1 cellular context compared by ENCODE assay signal in the genomic region with DNA sequence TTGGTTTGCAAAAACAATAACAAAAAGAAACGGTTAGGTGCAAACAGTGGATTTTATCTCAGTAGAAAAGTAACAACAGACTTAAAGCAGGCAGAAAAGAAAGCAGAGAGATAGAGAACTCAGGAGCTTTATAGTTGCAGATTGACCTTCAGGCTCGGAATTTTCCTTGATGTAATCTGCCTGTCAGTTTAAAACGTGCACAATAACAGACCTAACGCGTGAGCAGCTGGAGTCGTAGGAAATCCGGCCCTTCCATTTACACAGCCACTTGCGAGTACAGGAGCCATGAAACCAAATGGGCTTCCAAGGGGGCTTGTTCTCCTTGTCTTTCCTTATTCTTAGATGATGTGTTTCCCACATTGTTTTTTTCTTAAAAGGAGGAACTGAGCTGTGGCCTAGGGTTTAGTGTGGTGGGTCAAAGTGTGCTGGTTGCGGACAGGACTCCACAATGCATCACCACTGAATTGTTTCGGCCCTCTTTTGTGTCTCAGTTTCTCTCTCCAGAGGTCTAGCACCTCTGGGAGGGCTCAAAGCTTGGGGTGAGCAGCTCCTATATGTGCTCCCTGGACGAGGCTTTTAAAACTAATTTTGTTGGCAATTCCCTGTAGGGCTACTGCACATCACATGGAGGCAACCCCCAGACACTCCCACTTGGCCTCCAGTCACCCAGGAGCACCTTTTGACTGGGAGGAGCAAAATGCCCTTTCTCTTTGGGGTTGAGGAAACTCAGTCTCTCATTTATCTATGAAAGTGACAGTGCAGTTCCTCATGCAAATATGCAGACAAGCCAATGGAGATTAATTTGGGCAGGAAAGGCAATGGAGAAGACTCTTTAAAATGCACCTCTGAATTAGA.
TF ChIP-seq lines count a peak whose summit lies in the region.

No MANE protein-coding gene starts in this region.

TF ChIP-seq in WTC11, 78 proteins besides CTCF, POLR2A, EP300 and RAD21 (continued from another document):
- no peak for TF ChIP-seq FOXJ3 (CRISPR knock-in tag; IDR thresholded peaks at IDR 0.05; ENCODE audit: borderline replicate concordance)
- TF ChIP-seq CBFB (CRISPR knock-in tag; IDR thresholded peaks at IDR 0.05; ENCODE audit: low read depth): no peak
- TF ChIP-seq GABPB1 (CRISPR knock-in tag; IDR thresholded peaks at IDR 0.05): no peak
- no peak for TF ChIP-seq JUN (CRISPR knock-in tag; IDR thresholded peaks at IDR 0.05)
- TF ChIP-seq ZNF317 (CRISPR knock-in tag; IDR thresholded peaks at IDR 0.05; ENCODE audit: borderline replicate concordance, low read depth): no peak
- TF ChIP-seq ATF1 (CRISPR knock-in tag; IDR thresholded peaks at IDR 0.05): no peak
- no peak for TF ChIP-seq MLX (CRISPR knock-in tag; IDR thresholded peaks at IDR 0.05)
- TF ChIP-seq IRF2 (CRISPR knock-in tag; IDR thresholded peaks at IDR 0.05; ENCODE audit: borderline replicate concordance, low read depth): no peak
- TF ChIP-seq SOX15 (CRISPR knock-in tag; IDR thresholded peaks at IDR 0.05): no peak
- no peak for TF ChIP-seq ZNF263 (CRISPR knock-in tag; IDR thresholded peaks at IDR 0.05; ENCODE audit: low read depth)
- TF ChIP-seq NR3C1 (CRISPR knock-in tag; conservative IDR thresholded peaks at IDR 0.05; ENCODE audit: low read depth): no peak
- TF ChIP-seq E2F1 (CRISPR knock-in tag; IDR thresholded peaks at IDR 0.05): no peak
